8 cellular contexts compared by ENCODE assay signal in genomic region chr3:150760431-150761200, GRCh38. TPM values are rescaled to one million over a fixed set of nuclear protein-coding genes. Genes with fewer than 3 reads are reported as not detected.
DNase-seq lines count a peak whose midpoint lies in the region; ATAC-seq lines count a peak whose summit lies in the region.

No MANE protein-coding gene starts in this region.

- peak overlapping the region; percentile 14 to 68 for H3K9ac ChIP-seq in stomach smooth muscle (ENCODE audit: low read length in 2 of 2)

- DNase-seq in stimulated activated CD4-positive, alpha-beta T cell treated with anti-CD3 and anti-CD28 coated beads, Interleukin-15, amount 100 ng/mL, for 24 hours: peak; percentile 74
- no peak for DNase-seq in stimulated activated CD4-positive, alpha-beta T cell treated with anti-CD3 and anti-CD28 coated beads, Interleukin-12 subunit alpha, Interleukin-12 subunit beta, amount 100 ng/mL, for 4 hours
- DNase-seq in activated T-helper 1 cell treated with anti-CD3 and anti-CD28 coated beads, Interleukin-12 subunit alpha, Interleukin-12 subunit beta, Interleukin-2, Interleukin-4 antibody, amounts not matched to agents 30 ng/mL and 10 ng/mL and 1 ng/mL, durations not matched to agents 14 hours and 24 hours and 36 hours (ENCODE audit: low spot score): no peak
- peak; percentile 14 to 25 (median 20) for DNase-seq in immature natural killer cell
- DNase-seq in GOT3 (lab: John Stamatoyannopoulos, UW): no peak
- no peak for DNase-seq in NK-92 treated with Interleukin-12 subunit alpha and Interleukin-12 subunit beta, amount 100 ng/mL, for 24 hours (lab: John Stamatoyannopoulos, UW)

- H3K9me3 ChIP-seq in stomach smooth muscle (ENCODE audit: control insufficient read depth in 2 of 2, low read length in 2 of 2): no peaks in the 10 kb centered on the region

- peaks cover 69% of the 10 kb centered on the region for H3K4me1 Mint-ChIP-seq in activated T-helper 1 cell treated with anti-CD3 and anti-CD28 coated beads, Interleukin-12 subunit alpha, Interleukin-12 subunit beta, Interleukin-2, Interleukin-4 antibody, amounts not matched to agents 30 ng/mL and 10 ng/mL and 1 ng/mL, durations not matched to agents 14 hours and 24 hours and 36 hours (ENCODE audit: low read depth)
- peaks cover 59 to 78% of the 10 kb centered on the region in 2 donors for H3K4me1 Mint-ChIP-seq in immature natural killer cell

- no peaks in the 10 kb centered on the region for H3K27me3 ChIP-seq in stomach smooth muscle (ENCODE audit: control insufficient read depth in 1 of 2, insufficient read depth in 2 of 2, low read length in 2 of 2)

- peaks cover 0 to 2% of the 10 kb centered on the region in 2 donors for H3K36me3 ChIP-seq in stomach smooth muscle (ENCODE audit: control insufficient read depth in 2 of 2, insufficient read depth in 2 of 2, low read length in 2 of 2)

- H3K27me3 Mint-ChIP-seq in activated T-helper 1 cell treated with anti-CD3 and anti-CD28 coated beads, Interleukin-12 subunit alpha, Interleukin-12 subunit beta, Interleukin-2, Interleukin-4 antibody, amounts not matched to agents 30 ng/mL and 10 ng/mL and 1 ng/mL, durations not matched to agents 14 hours and 24 hours and 36 hours (ENCODE audit: insufficient read depth): no peaks in the 10 kb centered on the region
- peaks cover 9 to 14% (median 10%) of the 10 kb centered on the region in 3 donors for H3K27me3 Mint-ChIP-seq in immature natural killer cell (ENCODE audit: low read depth in 3 of 3)

- peak overlapping the region; percentile 82 to 94 for H3K4me3 ChIP-seq in stomach smooth muscle (ENCODE audit: low read length in 2 of 2)

- no peaks in the 10 kb centered on the region for H3K9me3 Mint-ChIP-seq in activated T-helper 1 cell treated with anti-CD3 and anti-CD28 coated beads, Interleukin-12 subunit alpha, Interleukin-12 subunit beta, Interleukin-2, Interleukin-4 antibody, amounts not matched to agents 30 ng/mL and 10 ng/mL and 1 ng/mL, durations not matched to agents 14 hours and 24 hours and 36 hours
- no peaks in the 10 kb centered on the region for H3K9me3 Mint-ChIP-seq in immature natural killer cell

- peak; percentile 35 for ATAC-seq in HG03442 (IDR thresholded peaks at IDR 0.05; ENCODE audit: unreplicated experiment)

- peaks cover 14% of the 10 kb centered on the region for H3K4me1 ChIP-seq in stomach smooth muscle (ENCODE audit: control insufficient read depth, insufficient read depth, low read length)

- intact Hi-C loops in activated T-helper 1 cell treated with anti-CD3 and anti-CD28 coated beads, Interleukin-12 subunit alpha, Interleukin-12 subunit beta, Interleukin-2, Interleukin-4 antibody, amounts not matched to agents 30 ng/mL and 10 ng/mL and 1 ng/mL, durations not matched to agents 14 hours and 24 hours and 36 hours (cut with micrococcal nuclease): loop anchor here (1.0 to 10.0 kb wide), 8 partner anchors 9 to 1512 kb away; partner anchors contain the start of gene GPR171

- H3K27ac ChIP-seq in stomach smooth muscle (ENCODE audit: low read length): peak overlapping the region; percentile 41

- peak overlapping the region; percentile 95 for H3K4me3 Mint-ChIP-seq in activated T-helper 1 cell treated with anti-CD3 and anti-CD28 coated beads, Interleukin-12 subunit alpha, Interleukin-12 subunit beta, Interleukin-2, Interleukin-4 antibody, amounts not matched to agents 30 ng/mL and 10 ng/mL and 1 ng/mL, durations not matched to agents 14 hours and 24 hours and 36 hours
- peak overlapping the region; percentile 93 to 98 (median 94) for H3K4me3 Mint-ChIP-seq in immature natural killer cell

- peaks cover 67% of the 10 kb centered on the region for H3K36me3 Mint-ChIP-seq in activated T-helper 1 cell treated with anti-CD3 and anti-CD28 coated beads, Interleukin-12 subunit alpha, Interleukin-12 subunit beta, Interleukin-2, Interleukin-4 antibody, amounts not matched to agents 30 ng/mL and 10 ng/mL and 1 ng/mL, durations not matched to agents 14 hours and 24 hours and 36 hours (ENCODE audit: low read depth)
- peaks cover 0 to 7% (median 6%) of the 10 kb centered on the region in 3 donors for H3K36me3 Mint-ChIP-seq in immature natural killer cell

- peak overlapping the region; percentile 98 for H3K27ac Mint-ChIP-seq in activated T-helper 1 cell treated with anti-CD3 and anti-CD28 coated beads, Interleukin-12 subunit alpha, Interleukin-12 subunit beta, Interleukin-2, Interleukin-4 antibody, amounts not matched to agents 30 ng/mL and 10 ng/mL and 1 ng/mL, durations not matched to agents 14 hours and 24 hours and 36 hours
- peak overlapping the region; percentile 90 to 98 (median 97) for H3K27ac Mint-ChIP-seq in immature natural killer cell

RNA-seq across cellular contexts. Expression of gene SIAH2, which starts 2.4 kb away (rescaled TPM):
- total RNA-seq in activated T-helper 1 cell treated with anti-CD3 and anti-CD28 coated beads, Interleukin-12 subunit alpha, Interleukin-12 subunit beta, Interleukin-2, Interleukin-4 antibody, amounts not matched to agents 30 ng/mL and 10 ng/mL and 1 ng/mL, durations not matched to agents 14 hours and 24 hours and 36 hours: 175 and 177 TPM in 2 replicates
- 10 to 100 TPM; 22.7 to 29.1 (median 25.5) TPM for polyA plus RNA-seq in immature natural killer cell

RNA-seq across cellular contexts. Expression of gene ERICH6, which starts 56.9 kb away (rescaled TPM):
- not detected in 2 replicates for total RNA-seq in activated T-helper 1 cell treated with anti-CD3 and anti-CD28 coated beads, Interleukin-12 subunit alpha, Interleukin-12 subunit beta, Interleukin-2, Interleukin-4 antibody, amounts not matched to agents 30 ng/mL and 10 ng/mL and 1 ng/mL, durations not matched to agents 14 hours and 24 hours and 36 hours
- polyA plus RNA-seq in immature natural killer cell: under 1 TPM in 1 of 3 donors, not detected in 2; 0.94 TPM

Comparison
In these comparisons a context has a peak if more than half of its experiments do, and no peak if none do; other contexts are left out.
1. DNase-seq: peak in stimulated activated CD4-positive, alpha-beta T cell treated with anti-CD3 and anti-CD28 coated beads, Interleukin-15, amount 100 ng/mL, for 24 hours (single experiment) and immature natural killer cell (3 of 3); none in stimulated activated CD4-positive, alpha-beta T cell treated with anti-CD3 and anti-CD28 coated beads, Interleukin-12 subunit alpha, Interleukin-12 subunit beta, amount 100 ng/mL, for 4 hours (single experiment), activated T-helper 1 cell treated with anti-CD3 and anti-CD28 coated beads, Interleukin-12 subunit alpha, Interleukin-12 subunit beta, Interleukin-2, Interleukin-4 antibody, amounts not matched to agents 30 ng/mL and 10 ng/mL and 1 ng/mL, durations not matched to agents 14 hours and 24 hours and 36 hours (single experiment), GOT3 (single experiment) and NK-92 treated with Interleukin-12 subunit alpha and Interleukin-12 subunit beta, amount 100 ng/mL, for 24 hours (single experiment).